ENCODE assay signal across 17 cellular contexts in the genomic region with DNA sequence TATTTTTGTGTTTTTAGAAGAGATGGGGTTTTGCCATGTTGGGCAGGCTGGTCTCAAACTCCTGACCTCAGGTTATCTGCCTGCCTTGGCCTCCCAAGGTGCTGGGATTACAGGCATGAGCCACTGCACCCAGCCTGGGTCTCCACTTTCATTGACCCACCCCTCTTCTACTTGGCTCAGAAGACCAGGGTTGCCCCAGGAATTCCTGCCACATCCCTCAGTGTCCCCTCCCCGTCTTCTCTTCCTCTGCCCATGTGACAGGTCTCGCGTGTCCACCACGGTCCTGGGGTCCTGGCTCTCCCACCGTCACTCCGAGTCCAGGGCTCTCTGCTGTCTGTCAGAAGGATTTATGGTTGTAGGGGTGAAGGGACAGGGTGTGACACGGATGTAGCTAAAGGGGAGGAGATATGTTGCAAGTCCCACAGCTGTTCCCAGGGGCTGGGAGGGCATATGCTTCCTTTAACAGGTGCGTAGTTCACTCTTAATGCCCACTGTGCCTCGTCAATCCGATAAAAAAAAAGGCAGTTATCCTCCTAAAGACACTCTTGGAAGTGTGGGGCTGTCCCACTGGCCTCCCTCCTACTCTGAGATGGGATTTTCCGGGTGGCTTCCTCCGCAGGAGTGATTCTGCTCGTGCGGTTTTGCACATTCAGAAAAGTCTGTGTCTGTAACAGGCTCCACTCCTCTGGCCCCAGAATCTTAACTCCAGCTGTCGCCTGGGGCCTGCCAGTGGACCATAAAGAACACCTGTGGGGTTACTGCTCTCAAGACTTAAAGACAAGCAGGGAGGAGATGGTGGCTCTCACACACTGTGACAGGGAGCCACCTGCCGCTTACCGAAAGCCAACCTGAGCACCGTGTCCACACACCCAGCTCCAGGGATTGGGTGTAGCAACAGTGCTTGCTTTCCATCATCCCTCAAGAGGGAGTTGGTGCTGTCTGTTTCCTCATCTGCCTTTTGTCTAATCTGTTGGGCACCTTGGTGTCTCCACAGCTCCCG. TPM values are rescaled to one million over a fixed set of nuclear protein-coding genes. Genes with fewer than 3 reads are reported as not detected.
"Had no signal": no experiment of that assay in that cellular context is flagged by ENCODE, and none has a peak within 500 bp of the region (broad histone marks: within the 10 kb centered on the region; RNA-seq: fewer than 3 reads in every experiment).

No MANE protein-coding gene starts in this region.

- DNase-seq: activated CD4-positive, alpha-beta memory T cell treated with anti-CD3 and anti-CD28 coated beads for 36 hours; activated CD4-positive, alpha-beta T cell treated with anti-CD3 and anti-CD28 coated beads for 36 hours; activated T-cell treated with anti-CD3 and anti-CD28 coated beads, Interleukin-2, amount 50 U/mL, for 24 hours; amniotic stem cell; body of pancreas; central memory CD4-positive, alpha-beta T cell; left ventricle myocardium inferior; psoas muscle; stimulated activated CD4-positive, alpha-beta T cell treated with anti-CD3 and anti-CD28 coated beads, Interleukin-12 subunit alpha, Interleukin-12 subunit beta, amount 100 ng/mL, for 4 hours; T-helper 17 cell; thyroid gland; uterus had no signal

- H3K4me1 ChIP-seq: esophagus muscularis mucosa, left ventricle myocardium inferior, psoas muscle, thyroid gland, uterus had no signal

- H3K27ac ChIP-seq: body of pancreas, coronary artery, esophagus muscularis mucosa, hepatocyte, left ventricle myocardium inferior, psoas muscle, right lobe of liver, thyroid gland, uterus had no signal

- H3K4me3 ChIP-seq: body of pancreas, coronary artery, esophagus muscularis mucosa, hepatocyte, left ventricle myocardium inferior, psoas muscle, right lobe of liver, thyroid gland, uterus had no signal

- H3K9me3 ChIP-seq: body of pancreas, psoas muscle, right lobe of liver, thyroid gland, uterus had no signal

- H3K27me3 ChIP-seq: hepatocyte, right lobe of liver, thyroid gland, uterus had no signal

- H3K36me3 ChIP-seq: esophagus muscularis mucosa, left ventricle myocardium inferior, right lobe of liver, thyroid gland, uterus had no signal

RNA-seq across cellular contexts. Expression of a gene that starts 36.7 kb away (rescaled TPM):
- total RNA-seq: activated CD4-positive, alpha-beta memory T cell treated with anti-CD3 and anti-CD28 coated beads for 36 hours; activated CD4-positive, alpha-beta T cell treated with anti-CD3 and anti-CD28 coated beads for 36 hours; esophagus muscularis mucosa; left ventricle myocardium inferior; osteoblast; psoas muscle; T-helper 17 cell; thyroid gland had no signal
